Comparison of ENCODE assay signal across 8 cellular contexts in the genomic region with DNA sequence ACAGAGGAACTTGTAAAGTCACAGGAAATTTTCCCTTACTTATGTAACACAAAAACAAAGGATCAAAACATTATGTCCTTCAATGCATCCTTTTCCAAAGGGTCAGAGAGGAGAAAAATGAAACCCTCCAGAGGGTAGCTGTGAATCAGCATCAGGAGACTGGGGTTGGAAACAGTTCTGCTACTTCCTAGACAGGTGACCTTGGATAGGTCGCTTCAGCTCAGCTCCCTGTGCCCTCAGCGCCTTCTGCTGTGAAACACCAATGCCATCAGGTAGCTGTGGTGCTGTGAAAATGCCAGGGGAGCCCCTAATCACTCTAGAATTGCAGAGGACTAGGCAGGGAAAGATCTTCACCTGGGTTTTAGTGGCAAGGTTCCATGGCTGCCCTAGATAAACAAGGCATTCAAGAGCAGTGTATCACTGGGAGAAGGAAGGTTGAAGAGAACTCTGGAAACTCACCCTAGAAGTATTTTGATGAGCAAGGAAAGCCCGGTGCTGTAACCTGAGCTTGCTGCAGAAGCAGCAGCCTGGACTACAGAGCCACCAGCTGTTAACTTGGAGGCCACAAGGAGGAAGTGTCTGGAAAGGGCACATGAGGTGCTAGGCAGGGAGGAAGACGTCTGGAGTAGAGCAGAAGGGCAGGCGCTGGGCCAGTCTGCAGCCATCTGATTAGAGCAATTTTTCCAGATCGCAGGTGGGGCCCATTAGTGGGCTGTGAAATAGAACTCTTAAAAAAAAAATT.
DNase-seq lines count a peak whose midpoint lies in the region; ATAC-seq and TF ChIP-seq lines count a peak whose summit lies in the region.

No MANE protein-coding gene starts in this region.

- peak; percentile 54 for TF ChIP-seq CTCF in AG04449 (IDR thresholded peaks at IDR 0.05; ENCODE audit: insufficient read depth, low read length, missing control alignments)
- no peak for TF ChIP-seq CTCF in glutamatergic neuron (IDR thresholded peaks at IDR 0.05; ENCODE audit: partially characterized antibody, unreplicated experiment)

- H3K9me3 ChIP-seq in HUES48 (ENCODE audit: control insufficient read depth, insufficient read depth, low read length) (no peaks in the 10 kb centered on the region), skeletal muscle satellite cell (replicated peaks; ENCODE audit: low read length) (no peaks in the 10 kb centered on the region)

- H3K4me3 Mint-ChIP-seq in glutamatergic neuron (ENCODE audit: unreplicated experiment), result peak overlapping the region; percentile 32

- H3K27me3 Mint-ChIP-seq in glutamatergic neuron (ENCODE audit: unreplicated experiment), result peaks cover 3% of the 10 kb centered on the region

- H3K4me2 ChIP-seq in skeletal muscle satellite cell (ENCODE audit: low read length), result peak overlapping the region; percentile 44

- POLR2A ChIA-PET in AG04449 (lab: Yijun Ruan, JAX), result interaction anchor here (0.6 to 1.3 kb wide), 3 partner anchors 52 to 306 kb away, joined by 3 to 4 read pairs (median 3); no protein-coding TSS in a partner anchor

- H3K36me3 ChIP-seq in HUES48 (ENCODE audit: control insufficient read depth, insufficient read depth, low read length) (no peaks in the 10 kb centered on the region), skeletal muscle satellite cell (ENCODE audit: insufficient read depth, low read length) (peaks cover 46% of the 10 kb centered on the region)

- no peak for ATAC-seq in GM18520 (IDR thresholded peaks at IDR 0.05; ENCODE audit: unreplicated experiment)

- peak overlapping the region; percentile 62 for H3K27ac Mint-ChIP-seq in glutamatergic neuron (ENCODE audit: unreplicated experiment)

- H3K36me3 Mint-ChIP-seq in glutamatergic neuron (ENCODE audit: unreplicated experiment), result no peaks in the 10 kb centered on the region

- H3K4me1 ChIP-seq in HUES48 (ENCODE audit: control insufficient read depth, insufficient read depth, low read length) (peaks cover 5% of the 10 kb centered on the region; the same call in 1 of the 2 replicates), skeletal muscle satellite cell (ENCODE audit: control insufficient read depth, insufficient read depth, low read length) (peaks cover 33% of the 10 kb centered on the region)

- peaks cover 8% of the 10 kb centered on the region for H3K9me3 Mint-ChIP-seq in glutamatergic neuron (ENCODE audit: unreplicated experiment)

- CTCF ChIA-PET in AG04449 (lab: Yijun Ruan, JAX), result interaction anchor here (0.9 to 2.2 kb wide), 7 partner anchors 34 to 307 kb away, joined by 3 to 19 read pairs (median 3); no protein-coding TSS in a partner anchor

- peak overlapping the region; percentile 40 for H3K27ac ChIP-seq in HUES48 (ENCODE audit: low read depth, low read length)

- no peaks in the 10 kb centered on the region for H3K27me3 ChIP-seq in HUES48 (ENCODE audit: control insufficient read depth, insufficient read depth, low read length)
- H3K27me3 ChIP-seq in skeletal muscle satellite cell (ENCODE audit: control insufficient read depth, insufficient read depth, low read length), result no peaks in the 10 kb centered on the region

- H3K4me3 ChIP-seq in AG04449 (ENCODE audit: low read depth, low read length) (no peak overlapping the region), HUES48 (ENCODE audit: low read depth, low read length) (no peak overlapping the region), skeletal muscle satellite cell (ENCODE audit: low read length) (no peak overlapping the region)

- H3K9ac ChIP-seq in HUES48 (ENCODE audit: low read depth, low read length), result no peak overlapping the region
- H3K9ac ChIP-seq in skeletal muscle satellite cell (ENCODE audit: low read depth, low read length), result peak overlapping the region; percentile 51

- DNase-seq in AG04449 (ENCODE audit: low read depth, low spot score) (peak; percentile 91), UCSD-AML1 (lab: John Stamatoyannopoulos, UW; ENCODE audit: unreplicated experiment) (peak; percentile 64), glutamatergic neuron (no peak), NCI-H345 (lab: John Stamatoyannopoulos, UW) (no peak)
- DNase-seq in activated CD4-positive, alpha-beta T cell treated with anti-CD3 and anti-CD28 coated beads for 48 hours, result no peak

- peaks cover 15% of the 10 kb centered on the region for H3K4me1 Mint-ChIP-seq in glutamatergic neuron (ENCODE audit: low read depth, unreplicated experiment)

Comparison
In these comparisons a context has a peak if more than half of its experiments do, and no peak if none do; other contexts are left out.
1. DNase-seq: peak in AG04449 (single experiment) and UCSD-AML1 (single experiment); none in glutamatergic neuron (single experiment), NCI-H345 (single experiment) and activated CD4-positive, alpha-beta T cell treated with anti-CD3 and anti-CD28 coated beads for 48 hours (single experiment).